ENCODE assay signal across 1 cellular context in genomic region chr16:30775381-30776099, GRCh38.
TF ChIP-seq lines count a peak whose summit lies in the region.

No MANE protein-coding gene starts in this region.

TF ChIP-seq in HepG2, 621 proteins besides CTCF, POLR2A, EP300 and RAD21 (continued from another document and continues in another):
- no peak for TF ChIP-seq CSRNP2 (CRISPR knock-in tag; conservative IDR thresholded peaks at IDR 0.05; ENCODE audit: low read depth)
- TF ChIP-seq ZBTB3 (CRISPR knock-in tag; IDR thresholded peaks at IDR 0.05; ENCODE audit: borderline replicate concordance, low read depth), result peak; percentile 46; the same call in 1 of the 2 replicates
- no peak for TF ChIP-seq RCOR2 (CRISPR knock-in tag; IDR thresholded peaks at IDR 0.05)
- TF ChIP-seq GMEB2 (CRISPR knock-in tag; IDR thresholded peaks at IDR 0.05; ENCODE audit: low read depth), result no peak
- no peak for TF ChIP-seq ATM (IDR thresholded peaks at IDR 0.05; ENCODE audit: borderline replicate concordance)
- no peak for TF ChIP-seq ZNF644 (CRISPR knock-in tag; IDR thresholded peaks at IDR 0.05; ENCODE audit: low read depth)
- 0 out of 2 replicates have a peak, but pooled peaks have one; percentile 34 for TF ChIP-seq ZNF251 (CRISPR knock-in tag; IDR thresholded peaks at IDR 0.05)
- peak; percentile 66 for TF ChIP-seq REPIN1 (CRISPR knock-in tag; IDR thresholded peaks at IDR 0.05; ENCODE audit: borderline replicate concordance, low read depth)
- peak; percentile 79; the same call in 1 of the 2 replicates for TF ChIP-seq ZNF318 (CRISPR knock-in tag; IDR thresholded peaks at IDR 0.05)
- peak; percentile 97 for TF ChIP-seq ZNF337 (CRISPR knock-in tag; IDR thresholded peaks at IDR 0.05; ENCODE audit: borderline replicate concordance, low read depth)
- no peak; the same call in none of the 2 replicates for TF ChIP-seq RELA (CRISPR knock-in tag; IDR thresholded peaks at IDR 0.05)
- peak; percentile 54 for TF ChIP-seq ZZZ3 (CRISPR knock-in tag; IDR thresholded peaks at IDR 0.05; ENCODE audit: borderline replicate concordance)
- peak; percentile 58 for TF ChIP-seq ZEB1 (IDR thresholded peaks at IDR 0.05; ENCODE audit: insufficient replicate concordance, low read depth)
- no peak for TF ChIP-seq PLSCR1 (CRISPR knock-in tag; IDR thresholded peaks at IDR 0.05; ENCODE audit: borderline replicate concordance)
- TF ChIP-seq ZSCAN30 (CRISPR knock-in tag; IDR thresholded peaks at IDR 0.05), result no peak; the same call in 1 of the 2 replicates
- peak; percentile 92 for TF ChIP-seq HINFP (CRISPR knock-in tag; IDR thresholded peaks at IDR 0.05; ENCODE audit: low read depth)
- TF ChIP-seq POLR2AphosphoS2 (IDR thresholded peaks at IDR 0.05; ENCODE audit: low read depth, low read length), result no peak; the same call in none of the 2 replicates
- peak; percentile 83; the same call in 1 of the 2 replicates for TF ChIP-seq REL (CRISPR knock-in tag; conservative IDR thresholded peaks at IDR 0.05)
- peak; percentile 97 for TF ChIP-seq ZNF513 (CRISPR knock-in tag; conservative IDR thresholded peaks at IDR 0.05)
- no peak; the same call in 1 of the 2 replicates for TF ChIP-seq ZNF234 (CRISPR knock-in tag; conservative IDR thresholded peaks at IDR 0.05)
- TF ChIP-seq ZNF343 (CRISPR knock-in tag; IDR thresholded peaks at IDR 0.05), result peak; percentile 94
- TF ChIP-seq ZFY (CRISPR knock-in tag; IDR thresholded peaks at IDR 0.05), result peak; percentile 96
- TF ChIP-seq HOXA5 (CRISPR knock-in tag; IDR thresholded peaks at IDR 0.05), result peak; percentile 85
- TF ChIP-seq SMC3 (IDR thresholded peaks at IDR 0.05; ENCODE audit: low read length), result no peak
- peak; percentile 97 for TF ChIP-seq TOPORS (CRISPR knock-in tag; IDR thresholded peaks at IDR 0.05)
- peak; percentile 95 for TF ChIP-seq ERF (CRISPR knock-in tag; IDR thresholded peaks at IDR 0.05)
- TF ChIP-seq ZNF263 (CRISPR knock-in tag; IDR thresholded peaks at IDR 0.05), result peak; percentile 50; the same call in 1 of the 2 replicates
- no peak for TF ChIP-seq IKZF1 (IDR thresholded peaks at IDR 0.05)
- no peak for TF ChIP-seq EHMT2 (IDR thresholded peaks at IDR 0.05; ENCODE audit: borderline replicate concordance, low read depth, low read length)
- TF ChIP-seq ZNF121 (CRISPR knock-in tag; IDR thresholded peaks at IDR 0.05), result peak; percentile 43
- TF ChIP-seq HHEX (CRISPR knock-in tag; IDR thresholded peaks at IDR 0.05), result no peak
- TF ChIP-seq SIX1 (CRISPR knock-in tag; IDR thresholded peaks at IDR 0.05; ENCODE audit: borderline replicate concordance), result no peak
- TF ChIP-seq ZMAT3 (CRISPR knock-in tag; conservative IDR thresholded peaks at IDR 0.05), result peak; percentile 59; the same call in 1 of the 2 replicates
- no peak for TF ChIP-seq ZNF382 (CRISPR knock-in tag; IDR thresholded peaks at IDR 0.05; ENCODE audit: borderline replicate concordance)
- peak; percentile 77; the same call in 1 of the 2 replicates for TF ChIP-seq ZNF766 (CRISPR knock-in tag; IDR thresholded peaks at IDR 0.05; ENCODE audit: borderline replicate concordance)
- peak; percentile 92 for TF ChIP-seq POLR2G (IDR thresholded peaks at IDR 0.05; ENCODE audit: low read depth, low read length)
- TF ChIP-seq ZNF451 (CRISPR knock-in tag; IDR thresholded peaks at IDR 0.05), result peak; percentile 80; the same call in 1 of the 2 replicates
- TF ChIP-seq LRRFIP1 (CRISPR knock-in tag; conservative IDR thresholded peaks at IDR 0.05), result peak; percentile 37; the same call in 1 of the 2 replicates
- peak; percentile 76 for TF ChIP-seq ESRRA (CRISPR knock-in tag; IDR thresholded peaks at IDR 0.05; ENCODE audit: low read depth)
- 0 out of 2 replicates have a peak, but pooled peaks have one; percentile 74 for TF ChIP-seq MYNN (CRISPR knock-in tag; IDR thresholded peaks at IDR 0.05; ENCODE audit: low read depth)
- TF ChIP-seq TRIM22 (IDR thresholded peaks at IDR 0.05), result no peak
- TF ChIP-seq HNF4A (CRISPR knock-in tag; IDR thresholded peaks at IDR 0.05), result peak; percentile 61
- peak; percentile 29; the same call in 1 of the 2 replicates for TF ChIP-seq MTF1 (CRISPR knock-in tag; IDR thresholded peaks at IDR 0.05)
- peak; percentile 74; the same call in 1 of the 2 replicates for TF ChIP-seq ZNF768 (CRISPR knock-in tag; IDR thresholded peaks at IDR 0.05)
